Comparison of ENCODE assay signal across 1 cellular context in genomic region chr4:158826882-158827281, GRCh38.
TF ChIP-seq lines count a peak whose summit lies in the region.

No MANE protein-coding gene starts in this region.

TF ChIP-seq in HepG2, 621 proteins besides CTCF, POLR2A, EP300 and RAD21 (continued from another document and continues in another):
- TF ChIP-seq CEBPZ (IDR thresholded peaks at IDR 0.05; ENCODE audit: low read length): no peak
- TF ChIP-seq HMGXB4 (CRISPR knock-in tag; IDR thresholded peaks at IDR 0.05; ENCODE audit: borderline replicate concordance in 1 of 2, low read depth in 1 of 2): no peak
- no peak for TF ChIP-seq MTA3 (CRISPR knock-in tag; IDR thresholded peaks at IDR 0.05)
- TF ChIP-seq ZGPAT (CRISPR knock-in tag; IDR thresholded peaks at IDR 0.05): peak; percentile 66; the same call in 1 of the 2 replicates
- 0 out of 2 replicates have a peak, but pooled peaks have one; percentile 33 for TF ChIP-seq HMGXB3 (CRISPR knock-in tag; IDR thresholded peaks at IDR 0.05; ENCODE audit: borderline replicate concordance)
- no peak for TF ChIP-seq CREBL2 (CRISPR knock-in tag; IDR thresholded peaks at IDR 0.05; ENCODE audit: borderline replicate concordance)
- TF ChIP-seq ZC3H4 (CRISPR knock-in tag; IDR thresholded peaks at IDR 0.05; ENCODE audit: borderline replicate concordance): no peak
- TF ChIP-seq RFX3 (CRISPR knock-in tag; IDR thresholded peaks at IDR 0.05): no peak
- TF ChIP-seq ARID5B (CRISPR knock-in tag; IDR thresholded peaks at IDR 0.05): peak; percentile 88
- peak; percentile 95 for TF ChIP-seq FOXO1 (CRISPR knock-in tag; IDR thresholded peaks at IDR 0.05)
- no peak for TF ChIP-seq ZNF781 (CRISPR knock-in tag; IDR thresholded peaks at IDR 0.05; ENCODE audit: borderline replicate concordance, not compliant biosample characterization)
- no peak for TF ChIP-seq MEIS1 (CRISPR knock-in tag; IDR thresholded peaks at IDR 0.05; ENCODE audit: borderline replicate concordance)
- no peak for TF ChIP-seq ZNF276 (CRISPR knock-in tag; IDR thresholded peaks at IDR 0.05; ENCODE audit: low read depth)
- TF ChIP-seq AHDC1 (CRISPR knock-in tag; IDR thresholded peaks at IDR 0.05; ENCODE audit: borderline replicate concordance): peak; percentile 99
- TF ChIP-seq ZKSCAN8 (CRISPR knock-in tag; IDR thresholded peaks at IDR 0.05; ENCODE audit: borderline replicate concordance): peak; percentile 58; the same call in 1 of the 2 replicates
- no peak for TF ChIP-seq ZNF841 (CRISPR knock-in tag; IDR thresholded peaks at IDR 0.05; ENCODE audit: borderline replicate concordance)
- no peak for TF ChIP-seq MAX (IDR thresholded peaks at IDR 0.05)
- peak; percentile 36 for TF ChIP-seq ASH2L (IDR thresholded peaks at IDR 0.05; ENCODE audit: insufficient read length, low read depth, low read length)
- no peak for TF ChIP-seq ZNF552 (CRISPR knock-in tag; IDR thresholded peaks at IDR 0.05; ENCODE audit: borderline replicate concordance)
- TF ChIP-seq PAWR (CRISPR knock-in tag; IDR thresholded peaks at IDR 0.05; ENCODE audit: borderline replicate concordance): no peak
